33 cellular contexts compared by ENCODE assay signal in genomic region chr10:110996256-110996655, GRCh38.
"Had no signal": no experiment of that assay in that cellular context is flagged by ENCODE, and none has a peak within 500 bp of the region (broad histone marks: within the 10 kb centered on the region; RNA-seq: fewer than 3 reads in every experiment).

No MANE protein-coding gene starts in this region.

- H3K27ac ChIP-seq: ascending aorta, cardiac muscle cell, VCaP had no signal

- ATAC-seq: activated CD8-positive, alpha-beta T cell treated with anti-CD3 and anti-CD28 coated beads for 36 hours; activated naive CD8-positive, alpha-beta T cell treated with anti-CD3 and anti-CD28 coated beads, Interleukin-2, amount 50 U/mL, for 24 hours; T-cell had no signal

- H3K4me3 ChIP-seq: ascending aorta, cardiac muscle cell had no signal

- DNase-seq: activated B cell treated with CpG ODN at 0.5 μM for 24 hours; activated CD4-positive, alpha-beta memory T cell treated with anti-CD3 and anti-CD28 coated beads for 36 hours; activated CD4-positive, alpha-beta T cell treated with anti-CD3 and anti-CD28 coated beads for 4 hours; activated CD4-positive, alpha-beta T cell treated with anti-CD3 and anti-CD28 coated beads, Interleukin-2, amount 10 ng/mL, durations not matched to agents 24 days and 14 days; activated CD4-positive, alpha-beta T cell treated with anti-CD3 and anti-CD28 coated beads, Interleukin-2, amount 50 U/mL, for 1 hour; activated CD4-positive, alpha-beta T cell treated with anti-CD3 and anti-CD28 coated beads, Interleukin-2, amount 50 U/mL, for 4 hours; activated CD4-positive, CD25-positive, alpha-beta regulatory T cell treated with anti-CD3 and anti-CD28 coated beads, Interleukin-2, amount 50 U/mL, for 72 hours; activated CD8-positive, alpha-beta memory T cell treated with anti-CD3 and anti-CD28 coated beads, Interleukin-2, amount 50 U/mL, for 48 hours; activated CD8-positive, alpha-beta T cell treated with anti-CD3 and anti-CD28 coated beads for 36 hours; activated effector memory CD4-positive, alpha-beta T cell treated with Interleukin-2 at 50 U/mL for 16 hours; activated gamma-delta T cell; activated naive CD4-positive, alpha-beta T cell treated with anti-CD3 and anti-CD28 coated beads, Interleukin-2, amount 10 ng/mL, durations not matched to agents 7 days and 5 days; activated naive CD4-positive, alpha-beta T cell treated with Interleukin-2 at 50 U/mL for 16 hours; activated naive CD8-positive, alpha-beta T cell treated with anti-CD3 and anti-CD28 coated beads, Interleukin-2, amount 10 ng/mL, durations not matched to agents 7 days and 5 days; activated naive CD8-positive, alpha-beta T cell treated with anti-CD3 and anti-CD28 coated beads, Interleukin-2, amount 50 U/mL, for 24 hours; activated T-cell treated with anti-CD3 and anti-CD28 coated beads, Interleukin-2, amount 50 U/mL, for 24 hours; activated T-cell treated with anti-CD3 and anti-CD28 coated beads, Interleukin-2, amount 50 U/mL, for 48 hours; amygdala; anterior cingulate cortex; caudate nucleus; cerebellar nuclear complex; T-cell; T-helper 2 cell; T-helper 9 cell had no signal

- H3K9me3 ChIP-seq: ascending aorta had no signal

- H3K36me3 ChIP-seq: cardiac muscle cell had no signal

- H3K4me3 Mint-ChIP-seq: activated B cell treated with CpG ODN at 0.5 μM for 24 hours; activated CD4-positive, alpha-beta memory T cell treated with anti-CD3 and anti-CD28 coated beads for 36 hours; activated CD4-positive, alpha-beta T cell treated with anti-CD3 and anti-CD28 coated beads, Interleukin-2, amount 10 ng/mL, durations not matched to agents 24 days and 14 days; activated CD8-positive, alpha-beta T cell treated with anti-CD3 and anti-CD28 coated beads for 36 hours; activated naive CD4-positive, alpha-beta T cell treated with anti-CD3 and anti-CD28 coated beads, Interleukin-2, amount 10 ng/mL, durations not matched to agents 7 days and 5 days; activated naive CD4-positive, alpha-beta T cell treated with anti-CD3 and anti-CD28 coated beads, Interleukin-2, amount 50 U/mL, for 24 hours; activated naive CD8-positive, alpha-beta T cell; activated naive CD8-positive, alpha-beta T cell treated with anti-CD3 and anti-CD28 coated beads, Interleukin-2, amount 10 ng/mL, durations not matched to agents 7 days and 5 days; activated naive CD8-positive, alpha-beta T cell treated with anti-CD3 and anti-CD28 coated beads, Interleukin-2, amount 50 U/mL, for 24 hours; activated T-cell treated with anti-CD3 and anti-CD28 coated beads, Interleukin-2, amount 50 U/mL, for 24 hours; brain; central memory CD8-positive, alpha-beta T cell; T-cell; T-helper 2 cell treated with Interferon-gamma antibody and Interleukin-4, amounts not matched to agents 5 μg/mL and 100 μg/mL, for 36 hours had no signal

- H3K27me3 Mint-ChIP-seq: activated B cell treated with CpG ODN at 0.5 μM for 24 hours; activated CD4-positive, alpha-beta memory T cell treated with anti-CD3 and anti-CD28 coated beads for 36 hours; activated CD4-positive, alpha-beta T cell treated with anti-CD3 and anti-CD28 coated beads, Interleukin-2, amount 10 ng/mL, durations not matched to agents 24 days and 14 days; activated CD8-positive, alpha-beta T cell treated with anti-CD3 and anti-CD28 coated beads for 36 hours; activated naive CD4-positive, alpha-beta T cell treated with anti-CD3 and anti-CD28 coated beads, Interleukin-2, amount 10 ng/mL, durations not matched to agents 7 days and 5 days; activated naive CD4-positive, alpha-beta T cell treated with anti-CD3 and anti-CD28 coated beads, Interleukin-2, amount 50 U/mL, for 24 hours; activated naive CD8-positive, alpha-beta T cell; activated naive CD8-positive, alpha-beta T cell treated with anti-CD3 and anti-CD28 coated beads, Interleukin-2, amount 10 ng/mL, durations not matched to agents 7 days and 5 days; activated naive CD8-positive, alpha-beta T cell treated with anti-CD3 and anti-CD28 coated beads, Interleukin-2, amount 50 U/mL, for 24 hours; activated T-cell treated with anti-CD3 and anti-CD28 coated beads, Interleukin-2, amount 50 U/mL, for 24 hours; central memory CD8-positive, alpha-beta T cell; T-cell had no signal

- H3K27ac Mint-ChIP-seq: activated B cell treated with CpG ODN at 0.5 μM for 24 hours; activated CD4-positive, alpha-beta memory T cell treated with anti-CD3 and anti-CD28 coated beads for 36 hours; activated CD4-positive, alpha-beta T cell treated with anti-CD3 and anti-CD28 coated beads, Interleukin-2, amount 10 ng/mL, durations not matched to agents 24 days and 14 days; activated CD8-positive, alpha-beta T cell treated with anti-CD3 and anti-CD28 coated beads for 36 hours; activated naive CD4-positive, alpha-beta T cell treated with anti-CD3 and anti-CD28 coated beads, Interleukin-2, amount 10 ng/mL, durations not matched to agents 7 days and 5 days; activated naive CD4-positive, alpha-beta T cell treated with anti-CD3 and anti-CD28 coated beads, Interleukin-2, amount 50 U/mL, for 24 hours; activated naive CD8-positive, alpha-beta T cell; activated naive CD8-positive, alpha-beta T cell treated with anti-CD3 and anti-CD28 coated beads, Interleukin-2, amount 10 ng/mL, durations not matched to agents 7 days and 5 days; activated naive CD8-positive, alpha-beta T cell treated with anti-CD3 and anti-CD28 coated beads, Interleukin-2, amount 50 U/mL, for 24 hours; activated T-cell treated with anti-CD3 and anti-CD28 coated beads, Interleukin-2, amount 50 U/mL, for 24 hours; activated T-helper 2 cell treated with anti-CD3 and anti-CD28 coated beads, Interferon-gamma antibody, Interleukin-2, Interleukin-4, amounts not matched to agents 10 μg/mL and 5 μg/mL and 100 μg/mL, durations not matched to agents 14 hours and 24 hours and 36 hours; brain; T-cell; T-helper 2 cell treated with Interferon-gamma antibody and Interleukin-4, amounts not matched to agents 5 μg/mL and 100 μg/mL, for 36 hours had no signal

- H3K27me3 ChIP-seq: ascending aorta, cardiac muscle cell had no signal
